Comparison of ENCODE assay signal across 8 cellular contexts in the genomic region with DNA sequence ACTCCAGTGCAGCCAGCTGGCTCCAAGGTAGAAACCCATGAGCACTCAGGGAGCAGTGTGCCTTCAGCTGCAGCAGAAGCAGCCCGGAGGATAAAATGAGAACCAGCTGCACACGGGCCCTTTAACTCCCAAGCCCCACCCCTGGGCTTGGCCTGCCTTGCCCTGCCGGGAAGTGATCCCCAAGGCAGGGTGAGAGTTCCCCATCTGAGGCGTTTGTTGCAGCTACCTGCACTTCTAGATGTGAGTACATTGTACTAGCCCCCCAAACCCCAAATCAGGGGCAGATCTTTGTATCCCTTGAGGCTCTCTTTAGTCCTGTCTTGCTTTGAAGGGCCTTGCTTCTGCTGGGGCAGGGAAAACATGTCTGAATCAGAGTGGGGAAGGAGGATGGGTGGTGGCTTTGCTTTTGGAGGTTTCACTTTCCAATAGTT. TPM values are rescaled to one million over a fixed set of nuclear protein-coding genes. Genes with fewer than 3 reads are reported as not detected.
DNase-seq lines count a peak whose midpoint lies in the region; ATAC-seq and TF ChIP-seq lines count a peak whose summit lies in the region.

A gene (plus strand): TSS at position 192 of the 431 bp plus-strand sequence. CDS start 10,088 bp downstream, outside the sequence.

- TF ChIP-seq CTCF in esophagus squamous epithelium (IDR thresholded peaks at IDR 0.05) = no peak
- TF ChIP-seq CTCF in uterus (IDR thresholded peaks at IDR 0.05) = no peak

- H3K27me3 Mint-ChIP-seq in naive thymus-derived CD8-positive, alpha-beta T cell = peaks cover 0 to 1% (median 0%) of the 10 kb centered on the region in 5 donors

- intact Hi-C loops in esophagus squamous epithelium (cut with DNase I) = no loop called here
- intact Hi-C loops in uterus (cut with DNase I; ENCODE audit: low total_unique reads) = no loop called here

- WGBS in esophagus squamous epithelium, 2 donors = 0% methylated on average over 4 of the region's 4 CpGs; no CpG with 5 or more reads in 1 of the 2 donors

- H3K36me3 Mint-ChIP-seq in naive thymus-derived CD8-positive, alpha-beta T cell = peaks cover 0 to 28% (median 3%) of the 10 kb centered on the region in 3 donors

- H3K27ac ChIP-seq in esophagus squamous epithelium (peak within 1 kb of the TSS; percentile 82 to 95 (median 92)), uterus (peak within 1 kb of the TSS; percentile 85 to 91)

- POLR2A ChIA-PET in naive thymus-derived CD8-positive, alpha-beta T cell (lab: Charles Lee) = interaction anchor here (0.9 to 9.6 kb wide), 9 partner anchors 10 to 119 kb away, joined by 3 to 204 read pairs (median 7); a partner anchor contains a TSS

- H3K4me1 ChIP-seq in esophagus squamous epithelium (peaks cover 64 to 90% (median 68%) of the 10 kb centered on the region in 3 donors), uterus (peaks cover 7 to 10% of the 10 kb centered on the region in 2 donors)

- peaks cover 0 to 22% (median 3%) of the 10 kb centered on the region in 3 donors for H3K36me3 ChIP-seq in esophagus squamous epithelium
- H3K36me3 ChIP-seq in uterus = no peaks in the 10 kb centered on the region

- DNase-seq in NCI-H2227 (lab: John Stamatoyannopoulos, UW; ENCODE audit: unreplicated experiment) = peak; percentile 66
- no peak for DNase-seq in NCI-H2227 treated with DMSO at 0.1 percent for 48 hours (lab: John Stamatoyannopoulos, UW)
- DNase-seq in NCI-H345 treated with DMSO at 0.1 percent for 48 hours (lab: John Stamatoyannopoulos, UW; ENCODE audit: unreplicated experiment) = peak; percentile 51
- peak; percentile 53 for DNase-seq in activated T-cell treated with anti-CD3 and anti-CD28 coated beads for 48 hours (ENCODE audit: low read depth)
- no peak for DNase-seq in esophagus squamous epithelium (lab: John Stamatoyannopoulos, UW)
- peak in 7 of 10 donors; percentile 33 to 62 (median 45) for DNase-seq in naive thymus-derived CD8-positive, alpha-beta T cell
- DNase-seq in uterus = peak; percentile 61 to 73

- H3K27ac Mint-ChIP-seq in naive thymus-derived CD8-positive, alpha-beta T cell = peak within 1 kb of the TSS; percentile 90 to 98 (median 95)

- H3K9me3 ChIP-seq in esophagus squamous epithelium (no peaks in the 10 kb centered on the region), uterus (no peaks in the 10 kb centered on the region)

- H3K4me3 ChIP-seq in esophagus squamous epithelium = peak within 1 kb of the TSS; percentile 47 to 86 (median 66)
- H3K4me3 ChIP-seq in uterus = peak within 1 kb of the TSS; percentile 50 to 68

- TF ChIP-seq POLR2A in esophagus squamous epithelium (IDR thresholded peaks at IDR 0.05) (peak in 1 of 4 donors; percentile 67), uterus (IDR thresholded peaks at IDR 0.05) (peak; percentile 25)

- H3K4me3 Mint-ChIP-seq in naive thymus-derived CD8-positive, alpha-beta T cell = peak within 1 kb of the TSS; percentile 94 to 99 (median 97)

- H3K4me1 Mint-ChIP-seq in naive thymus-derived CD8-positive, alpha-beta T cell = peaks cover 35 to 86% (median 77%) of the 10 kb centered on the region in 4 donors

- H3K27me3 ChIP-seq in esophagus squamous epithelium (no peaks in the 10 kb centered on the region), uterus (no peaks in the 10 kb centered on the region)

- ATAC-seq in naive thymus-derived CD8-positive, alpha-beta T cell = peak in 1 of 2 donors; percentile 8
- no peak for ATAC-seq in HG03095 (IDR thresholded peaks at IDR 0.05; ENCODE audit: unreplicated experiment)

- H3K9me3 Mint-ChIP-seq in naive thymus-derived CD8-positive, alpha-beta T cell = no peaks in the 10 kb centered on the region

RNA-seq across cellular contexts. Expression of the gene that starts here (rescaled TPM):
- total RNA-seq in esophagus squamous epithelium (100 to 1,000 TPM in 2 of 4 donors, 10 to 100 TPM in 2; 54.0 to 133 (median 97.6) TPM), uterus (100 to 1,000 TPM in 1 of 4 donors, 10 to 100 TPM in 3; 38.4 to 132 (median 67.4) TPM)
- 100 to 1,000 TPM; 123 to 132 TPM for total RNA-seq in naive thymus-derived CD8-positive, alpha-beta T cell
- polyA plus RNA-seq in naive thymus-derived CD8-positive, alpha-beta T cell = 100 to 1,000 TPM; 120 to 160 (median 134) TPM

Comparison
In these comparisons a context has a peak if more than half of its experiments do, and no peak if none do; other contexts are left out.
1. DNase-seq: peak in NCI-H2227 (single experiment), NCI-H345 treated with DMSO at 0.1 percent for 48 hours (single experiment), activated T-cell treated with anti-CD3 and anti-CD28 coated beads for 48 hours (single experiment), naive thymus-derived CD8-positive, alpha-beta T cell (7 of 10) and uterus (2 of 2); none in NCI-H2227 treated with DMSO at 0.1 percent for 48 hours (single experiment) and esophagus squamous epithelium (single experiment).